Comparison of ENCODE assay signal across 9 cellular contexts in the genomic region with DNA sequence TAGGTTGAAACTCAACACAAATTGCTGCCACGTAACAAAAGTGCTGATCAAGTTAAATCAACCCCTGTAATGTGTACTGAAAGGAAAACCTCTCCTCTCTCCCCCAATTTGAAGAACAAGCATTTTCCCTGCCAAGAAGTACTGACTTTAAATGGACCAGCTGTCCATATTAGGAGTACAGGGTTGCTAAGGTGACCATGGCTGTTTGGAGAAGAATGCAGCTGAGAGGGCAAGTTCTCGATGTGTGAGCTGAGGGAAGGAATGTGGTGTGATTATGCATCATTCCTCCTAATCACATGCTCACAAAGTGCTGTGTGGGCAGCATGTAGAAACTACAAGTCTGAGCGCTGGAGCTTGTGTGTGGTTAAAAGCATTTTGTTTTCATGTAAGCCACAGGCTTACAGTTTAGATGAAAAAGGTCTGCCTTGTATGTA. TPM values are rescaled to one million over a fixed set of nuclear protein-coding genes. Genes with fewer than 3 reads are reported as not detected.
DNase-seq lines count a peak whose midpoint lies in the region; ATAC-seq and TF ChIP-seq lines count a peak whose summit lies in the region.
"Had no signal": no experiment of that assay in that cellular context is flagged by ENCODE, and none has a peak within 500 bp of the region (broad histone marks: within the 10 kb centered on the region; RNA-seq: fewer than 3 reads in every experiment).

No MANE protein-coding gene starts in this region.

- DNase-seq in AG04450 (ENCODE audit: low read depth, low spot score) = peak; percentile 98
- peak; percentile 94 for DNase-seq in RPMI7951 (ENCODE audit: low read depth)
- DNase-seq in dermis microvascular lymphatic vessel endothelial cell (ENCODE audit: low read depth in 2 of 2) = peak; percentile 87 to 92
- DNase-seq in stimulated activated effector memory CD8-positive, alpha-beta T cell treated with anti-CD3 and anti-CD28 coated beads, Interleukin-12 subunit alpha, Interleukin-12 subunit beta, amount 100 ng/mL, for 72 hours (ENCODE audit: low spot score in 2 of 2) = peak in 1 of 2 donors; percentile 64
- no peak for DNase-seq in cortex of kidney (lab: John Stamatoyannopoulos, UW)

- H3K9me3 ChIP-seq in AG04450 (ENCODE audit: control insufficient read depth, insufficient read depth, low read length) = no peaks in the 10 kb centered on the region
- no peaks in the 10 kb centered on the region for H3K9me3 ChIP-seq in liver (ENCODE audit: control insufficient read depth in 4 of 4, low read length in 3 of 4)

- H3K4me1 ChIP-seq in liver (ENCODE audit: control insufficient read depth in 4 of 4, insufficient read depth in 4 of 4, low read length in 3 of 4) = no peaks in the 10 kb centered on the region

- ATAC-seq in GM18511 (IDR thresholded peaks at IDR 0.05; ENCODE audit: unreplicated experiment) = peak; percentile 95
- peak; percentile 80 for ATAC-seq in HG03103 (IDR thresholded peaks at IDR 0.05; ENCODE audit: low read depth, unreplicated experiment)
- ATAC-seq in stimulated activated effector memory CD8-positive, alpha-beta T cell treated with anti-CD3 and anti-CD28 coated beads, Interleukin-12 subunit alpha, Interleukin-12 subunit beta, amount 100 ng/mL, for 72 hours = peak; percentile 100

- H3K4me3 ChIP-seq in AG04450 (ENCODE audit: low read depth, low read length) (peak overlapping the region; percentile 14; the same call in 1 of the 2 replicates), liver (ENCODE audit: low read depth in 1 of 3, low read length in 3 of 3) (no peak overlapping the region)

- 51% methylated on average over 3 of the region's 3 CpGs for WGBS in liver

- no peak overlapping the region for H3K27ac Mint-ChIP-seq in stimulated activated effector memory CD8-positive, alpha-beta T cell treated with anti-CD3 and anti-CD28 coated beads, Interleukin-12 subunit alpha, Interleukin-12 subunit beta, amount 100 ng/mL, for 72 hours

- no peak for TF ChIP-seq CTCF in AG04450 (IDR thresholded peaks at IDR 0.05; ENCODE audit: low read depth, low read length)
- TF ChIP-seq CTCF in liver (IDR thresholded peaks at IDR 0.05; ENCODE audit: low read depth, low read length, missing input control) = no peak

- H3K27me3 ChIP-seq in AG04450 (ENCODE audit: control insufficient read depth, insufficient read depth, low read length) (no peaks in the 10 kb centered on the region), liver (ENCODE audit: control insufficient read depth in 4 of 4, insufficient read depth in 4 of 4, low read length in 3 of 4) (no peaks in the 10 kb centered on the region)

- H3K4me1 Mint-ChIP-seq in stimulated activated effector memory CD8-positive, alpha-beta T cell treated with anti-CD3 and anti-CD28 coated beads, Interleukin-12 subunit alpha, Interleukin-12 subunit beta, amount 100 ng/mL, for 72 hours = peaks cover 23% of the 10 kb centered on the region

- H3K36me3 ChIP-seq in liver (ENCODE audit: control insufficient read depth in 4 of 4, insufficient read depth in 3 of 4, low read depth in 1 of 4, low read length in 3 of 4) = peaks cover 0 to 3% (median 2%) of the 10 kb centered on the region in 4 donors

- no peak overlapping the region for H3K9ac ChIP-seq in liver (ENCODE audit: low read depth in 1 of 2, low read length in 2 of 2)

- no peaks in the 10 kb centered on the region for H3K9me3 Mint-ChIP-seq in stimulated activated effector memory CD8-positive, alpha-beta T cell treated with anti-CD3 and anti-CD28 coated beads, Interleukin-12 subunit alpha, Interleukin-12 subunit beta, amount 100 ng/mL, for 72 hours

- CTCF ChIA-PET in AG04450 (lab: Charles Lee) = interaction anchor here (0.6 kb wide), 1 partner anchor 45 kb away, joined by 3 read pairs; no protein-coding TSS in a partner anchor

- POLR2A ChIA-PET in AG04450 (lab: Yijun Ruan, JAX) = interaction anchor here (0.6 to 1.4 kb wide), 6 partner anchors 10 to 64 kb away, joined by 3 to 9 read pairs (median 4); a partner anchor contains a TSS

- H3K27ac ChIP-seq in AG04450 (ENCODE audit: low read depth, low read length) = peak overlapping the region; percentile 78
- no peak overlapping the region for H3K27ac ChIP-seq in liver (ENCODE audit: low read depth in 1 of 2, low read length in 2 of 2)
- H3K27ac ChIP-seq: HL-60 had no signal

- peak in 1 of 2 donors; percentile 14 for TF ChIP-seq RAD21 in liver (IDR thresholded peaks at IDR 0.05)

- peaks cover 5% of the 10 kb centered on the region for H3K36me3 Mint-ChIP-seq in stimulated activated effector memory CD8-positive, alpha-beta T cell treated with anti-CD3 and anti-CD28 coated beads, Interleukin-12 subunit alpha, Interleukin-12 subunit beta, amount 100 ng/mL, for 72 hours

- no peak overlapping the region for H3K4me3 Mint-ChIP-seq in stimulated activated effector memory CD8-positive, alpha-beta T cell treated with anti-CD3 and anti-CD28 coated beads, Interleukin-12 subunit alpha, Interleukin-12 subunit beta, amount 100 ng/mL, for 72 hours

TF ChIP-seq in liver, 16 proteins besides CTCF, POLR2A, EP300 and RAD21:
- TF ChIP-seq GABPA (IDR thresholded peaks at IDR 0.05 in 1 of 2, conservative IDR thresholded peaks at IDR 0.05 in 1 of 2) (no peak), NR2F2 (IDR thresholded peaks at IDR 0.05) (peak; percentile 37), JUND (IDR thresholded peaks at IDR 0.05) (no peak), FOXA2 (IDR thresholded peaks at IDR 0.05) (no peak), EGR1 (IDR thresholded peaks at IDR 0.05; ENCODE audit: low read depth in 2 of 2) (no peak), HNF4A (conservative IDR thresholded peaks at IDR 0.05) (no peak), HNF4G (IDR thresholded peaks at IDR 0.05) (no peak), RXRA (IDR thresholded peaks at IDR 0.05) (no peak), SP1 (IDR thresholded peaks at IDR 0.05) (no peak), YY1 (IDR thresholded peaks at IDR 0.05) (peak; percentile 17)
- TF ChIP-seq, protein P1, sequence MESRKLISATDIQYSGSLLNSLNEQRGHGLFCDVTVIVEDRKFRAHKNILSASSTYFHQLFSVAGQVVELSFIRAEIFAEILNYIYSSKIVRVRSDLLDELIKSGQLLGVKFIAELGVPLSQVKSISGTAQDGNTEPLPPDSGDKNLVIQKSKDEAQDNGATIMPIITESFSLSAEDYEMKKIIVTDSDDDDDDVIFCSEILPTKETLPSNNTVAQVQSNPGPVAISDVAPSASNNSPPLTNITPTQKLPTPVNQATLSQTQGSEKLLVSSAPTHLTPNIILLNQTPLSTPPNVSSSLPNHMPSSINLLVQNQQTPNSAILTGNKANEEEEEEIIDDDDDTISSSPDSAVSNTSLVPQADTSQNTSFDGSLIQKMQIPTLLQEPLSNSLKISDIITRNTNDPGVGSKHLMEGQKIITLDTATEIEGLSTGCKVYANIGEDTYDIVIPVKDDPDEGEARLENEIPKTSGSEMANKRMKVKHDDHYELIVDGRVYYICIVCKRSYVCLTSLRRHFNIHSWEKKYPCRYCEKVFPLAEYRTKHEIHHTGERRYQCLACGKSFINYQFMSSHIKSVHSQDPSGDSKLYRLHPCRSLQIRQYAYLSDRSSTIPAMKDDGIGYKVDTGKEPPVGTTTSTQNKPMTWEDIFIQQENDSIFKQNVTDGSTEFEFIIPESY (IDR thresholded peaks at IDR 0.05) = no peak
- TF ChIP-seq, protein P2, sequence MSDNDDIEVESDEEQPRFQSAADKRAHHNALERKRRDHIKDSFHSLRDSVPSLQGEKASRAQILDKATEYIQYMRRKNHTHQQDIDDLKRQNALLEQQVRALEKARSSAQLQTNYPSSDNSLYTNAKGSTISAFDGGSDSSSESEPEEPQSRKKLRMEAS (IDR thresholded peaks at IDR 0.05) = peak; percentile 3
- TF ChIP-seq, protein P3, sequence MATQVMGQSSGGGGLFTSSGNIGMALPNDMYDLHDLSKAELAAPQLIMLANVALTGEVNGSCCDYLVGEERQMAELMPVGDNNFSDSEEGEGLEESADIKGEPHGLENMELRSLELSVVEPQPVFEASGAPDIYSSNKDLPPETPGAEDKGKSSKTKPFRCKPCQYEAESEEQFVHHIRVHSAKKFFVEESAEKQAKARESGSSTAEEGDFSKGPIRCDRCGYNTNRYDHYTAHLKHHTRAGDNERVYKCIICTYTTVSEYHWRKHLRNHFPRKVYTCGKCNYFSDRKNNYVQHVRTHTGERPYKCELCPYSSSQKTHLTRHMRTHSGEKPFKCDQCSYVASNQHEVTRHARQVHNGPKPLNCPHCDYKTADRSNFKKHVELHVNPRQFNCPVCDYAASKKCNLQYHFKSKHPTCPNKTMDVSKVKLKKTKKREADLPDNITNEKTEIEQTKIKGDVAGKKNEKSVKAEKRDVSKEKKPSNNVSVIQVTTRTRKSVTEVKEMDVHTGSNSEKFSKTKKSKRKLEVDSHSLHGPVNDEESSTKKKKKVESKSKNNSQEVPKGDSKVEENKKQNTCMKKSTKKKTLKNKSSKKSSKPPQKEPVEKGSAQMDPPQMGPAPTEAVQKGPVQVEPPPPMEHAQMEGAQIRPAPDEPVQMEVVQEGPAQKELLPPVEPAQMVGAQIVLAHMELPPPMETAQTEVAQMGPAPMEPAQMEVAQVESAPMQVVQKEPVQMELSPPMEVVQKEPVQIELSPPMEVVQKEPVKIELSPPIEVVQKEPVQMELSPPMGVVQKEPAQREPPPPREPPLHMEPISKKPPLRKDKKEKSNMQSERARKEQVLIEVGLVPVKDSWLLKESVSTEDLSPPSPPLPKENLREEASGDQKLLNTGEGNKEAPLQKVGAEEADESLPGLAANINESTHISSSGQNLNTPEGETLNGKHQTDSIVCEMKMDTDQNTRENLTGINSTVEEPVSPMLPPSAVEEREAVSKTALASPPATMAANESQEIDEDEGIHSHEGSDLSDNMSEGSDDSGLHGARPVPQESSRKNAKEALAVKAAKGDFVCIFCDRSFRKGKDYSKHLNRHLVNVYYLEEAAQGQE (IDR thresholded peaks at IDR 0.05) = peak; percentile 62

RNA-seq across cellular contexts. Expression of a gene that starts 50.9 kb away (rescaled TPM):
- polyA plus RNA-seq in AG04450 (2011; rRNA removed) = 256 and 284 TPM in 2 replicates
- polyA minus RNA-seq in AG04450 (2011; rRNA and poly(A)+ RNA removed) = 173 and 196 TPM in 2 replicates
- 315 and 356 TPM in 2 replicates for total RNA-seq in RPMI7951 (2014; rRNA removed; shearing (Covaris generic))
- total RNA-seq in dermis microvascular lymphatic vessel endothelial cell = 227 and 251 TPM in 2 replicates
- total RNA-seq in liver = 100 to 1,000 TPM in 1 of 2 donors, 10 to 100 TPM in 1; 79.4 to 145 TPM
- polyA plus RNA-seq in liver = 10 to 100 TPM; 43.6 to 81.8 TPM
